In genomic region chr19:37999309-38000213, GRCh38 we compare ENCODE assay signal across 11 cellular contexts.
DNase-seq lines count a peak whose midpoint lies in the region; ATAC-seq and TF ChIP-seq lines count a peak whose summit lies in the region.
"Had no signal": no experiment of that assay in that cellular context is flagged by ENCODE, and none has a peak within 500 bp of the region (broad histone marks: within the 10 kb centered on the region; RNA-seq: fewer than 3 reads in every experiment).

No MANE protein-coding gene starts in this region.

- H3K4me1 Mint-ChIP-seq in osteocyte (ENCODE audit: unreplicated experiment), result peaks cover 40% of the 10 kb centered on the region
- H3K4me1 Mint-ChIP-seq: mesothelial cell of epicardium had no signal

- TF ChIP-seq CTCF in RWPE1 (conservative IDR thresholded peaks at IDR 0.05; ENCODE audit: low read depth) (no peak), fibroblast of mammary gland (conservative IDR thresholded peaks at IDR 0.05; ENCODE audit: control insufficient read depth, insufficient read depth, low read depth, low read length) (no peak), osteocyte (IDR thresholded peaks at IDR 0.05) (no peak)

- 0 out of 2 replicates have a peak, but pooled peaks cover 11% of the 10 kb centered on the region for H3K36me3 ChIP-seq in BLaER1
- H3K36me3 ChIP-seq: ascending aorta had no signal

- DNase-seq in RWPE1 (ENCODE audit: low spot score), result peak; percentile 74
- peak; percentile 98 for DNase-seq in fibroblast of mammary gland (ENCODE audit: low read depth)
- peak; percentile 90 for DNase-seq in osteocyte (ENCODE audit: extremely low spot score, unreplicated experiment)
- DNase-seq in NCI-H510A (lab: John Stamatoyannopoulos, UW), result no peak
- no peak for DNase-seq in NCI-H1048 (lab: John Stamatoyannopoulos, UW)
- DNase-seq: DMS153 had no signal

- H3K27me3 ChIP-seq in BLaER1, result no peaks in the 10 kb centered on the region
- H3K27me3 ChIP-seq: ascending aorta had no signal

- H3K4me3 Mint-ChIP-seq in osteocyte (ENCODE audit: unreplicated experiment), result peak overlapping the region; percentile 59
- H3K4me3 Mint-ChIP-seq: mesothelial cell of epicardium had no signal

- peak overlapping the region; percentile 83 for H3K27ac ChIP-seq in BLaER1
- peak overlapping the region; percentile 94 for H3K27ac ChIP-seq in RWPE1

- H3K27me3 Mint-ChIP-seq in osteocyte (ENCODE audit: unreplicated experiment), result no peaks in the 10 kb centered on the region

- POLR2A ChIA-PET in RWPE1 (lab: Yijun Ruan, JAX; ENCODE audit: low non-redundant PET), result interaction anchor here (0.6 kb wide), 1 partner anchor 68 kb away, joined by 3 read pairs; no protein-coding TSS in a partner anchor

- H3K4me3 ChIP-seq in BLaER1 (peak overlapping the region; percentile 51), fibroblast of mammary gland (ENCODE audit: control insufficient read depth, low read depth, low read length) (no peak overlapping the region)
- H3K4me3 ChIP-seq: ascending aorta had no signal

- ATAC-seq in HG02623 (IDR thresholded peaks at IDR 0.05; ENCODE audit: unreplicated experiment) (no peak), GM21381 (IDR thresholded peaks at IDR 0.05; ENCODE audit: unreplicated experiment) (no peak)

- H3K36me3 Mint-ChIP-seq in osteocyte (ENCODE audit: unreplicated experiment), result no peaks in the 10 kb centered on the region
- H3K36me3 Mint-ChIP-seq: mesothelial cell of epicardium had no signal

- H3K9me3 ChIP-seq in BLaER1, result 0 out of 2 replicates have a peak, but pooled peaks cover 8% of the 10 kb centered on the region
- H3K9me3 ChIP-seq: ascending aorta had no signal

- peak overlapping the region; percentile 46 for H3K9ac ChIP-seq in BLaER1

- H3K4me1 ChIP-seq in BLaER1, result peaks cover 69% of the 10 kb centered on the region

- H3K4me2 ChIP-seq in BLaER1, result peak overlapping the region; percentile 86

- H3K9me3 Mint-ChIP-seq in osteocyte (ENCODE audit: unreplicated experiment), result peaks cover 4% of the 10 kb centered on the region
- H3K9me3 Mint-ChIP-seq: mesothelial cell of epicardium had no signal

- H4K20me1 ChIP-seq in BLaER1, result no peaks in the 10 kb centered on the region

- peak overlapping the region; percentile 95 for H3K27ac Mint-ChIP-seq in osteocyte (ENCODE audit: unreplicated experiment)
- H3K27ac Mint-ChIP-seq: mesothelial cell of epicardium had no signal

- CTCF ChIA-PET in RWPE1 (lab: Yijun Ruan, JAX), result no interaction called here

Comparison
In these comparisons a context has a peak if more than half of its experiments do, and no peak if none do; other contexts are left out.
1. DNase-seq: peak in RWPE1 (single experiment), fibroblast of mammary gland (single experiment) and osteocyte (single experiment); none in NCI-H510A (single experiment) and NCI-H1048 (single experiment).